Comparison of ENCODE assay signal across 16 cellular contexts in genomic region chr1:109477821-109478220, GRCh38.
DNase-seq lines count a peak whose midpoint lies in the region; TF ChIP-seq lines count a peak whose summit lies in the region.
"Had no signal": no experiment of that assay in that cellular context is flagged by ENCODE, and none has a peak within 500 bp of the region (broad histone marks: within the 10 kb centered on the region; RNA-seq: fewer than 3 reads in every experiment).

No MANE protein-coding gene starts in this region.

- no peak overlapping the region for H3K27ac ChIP-seq in caudate nucleus (ENCODE audit: low read depth, low read length)
- H3K27ac ChIP-seq: BLaER1 treated with 17β-estradiol and CSF1 and Interleukin-3, amounts not matched to agents 10 nM and 100 nM; cardiac muscle cell; esophagus squamous epithelium; left ventricle myocardium inferior; SK-N-MC had no signal

- peak; percentile 6 for DNase-seq in NCI-H146 (lab: John Stamatoyannopoulos, UW)
- DNase-seq in NCI-H146 treated with DMSO at 0.1 percent for 48 hours (lab: John Stamatoyannopoulos, UW; ENCODE audit: unreplicated experiment) = no peak
- peak; percentile 24 for DNase-seq in NB4 (ENCODE audit: low read depth)
- peak; percentile 48 for DNase-seq in islet precursor cell
- no peak for DNase-seq in NCI-H1436 treated with DMSO at 0.1 percent for 48 hours (lab: John Stamatoyannopoulos, UW)
- DNase-seq in caudate nucleus (lab: John Stamatoyannopoulos, UW) = no peak
- DNase-seq: DMS153, esophagus squamous epithelium, left ventricle myocardium inferior, NCI-H1048, NCI-H524 treated with DMSO at 0.1 percent for 48 hours, nucleus accumbens, right cardiac atrium had no signal

- no peak for TF ChIP-seq CTCF in NB4 (IDR thresholded peaks at IDR 0.05; ENCODE audit: low read depth, low read length)

- H3K4me3 ChIP-seq in NB4 (ENCODE audit: low read depth, low read length) = no peak overlapping the region
- H3K4me3 ChIP-seq: BLaER1 treated with 17β-estradiol and CSF1 and Interleukin-3, amounts not matched to agents 10 nM and 100 nM; cardiac muscle cell; esophagus squamous epithelium; left ventricle myocardium inferior; SK-N-MC had no signal

- TF ChIP-seq POLR2A in NB4 (IDR thresholded peaks at IDR 0.05; ENCODE audit: extremely low read depth, insufficient read length) = no peak

Comparison
In these comparisons a context has a peak if more than half of its experiments do, and no peak if none do; other contexts are left out.
1. DNase-seq: peak in NCI-H146 (single experiment), NB4 (single experiment) and islet precursor cell (single experiment); none in NCI-H146 treated with DMSO at 0.1 percent for 48 hours (single experiment), NCI-H1436 treated with DMSO at 0.1 percent for 48 hours (single experiment) and caudate nucleus (0 of 61).